ENCODE assay signal across 8 cellular contexts in genomic region chr12:120580787-120581723, GRCh38. TPM values are rescaled to one million over a fixed set of nuclear protein-coding genes. Genes with fewer than 3 reads are reported as not detected.
DNase-seq lines count a peak whose midpoint lies in the region; ATAC-seq and TF ChIP-seq lines count a peak whose summit lies in the region.

A gene with protein sequence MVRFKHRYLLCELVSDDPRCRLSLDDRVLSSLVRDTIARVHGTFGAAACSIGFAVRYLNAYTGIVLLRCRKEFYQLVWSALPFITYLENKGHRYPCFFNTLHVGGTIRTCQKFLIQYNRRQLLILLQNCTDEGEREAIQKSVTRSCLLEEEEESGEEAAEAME (minus strand): TSS chr12:120581402. CDS start chr12:120581362, 40 bp downstream.

- DNase-seq in NCI-H774 (lab: John Stamatoyannopoulos, UW) (peak; percentile 100), dermis blood vessel endothelial cell (peak; percentile 98), left lung (peak; percentile 97 to 99)
- DNase-seq in activated CD4-positive, alpha-beta T cell treated with anti-CD3 and anti-CD28 coated beads, Interleukin-2, amount 50 U/mL, for 4 hours: peak; percentile 84
- peak; percentile 87 to 90 for DNase-seq in stimulated activated CD4-positive, alpha-beta T cell treated with anti-CD3 and anti-CD28 coated beads, Interleukin-2, amount 100 ng/mL, for 48 hours

- TF ChIP-seq CTCF in C4-2B (conservative IDR thresholded peaks at IDR 0.05) (no peak), left lung (IDR thresholded peaks at IDR 0.05) (no peak)

- intact Hi-C loops in left lung (cut with DNase I): loop anchor here in 1 of 2 donors (10.0 kb wide), 2 partner anchors 64 to 134 kb away; partner anchors contain the start of genes CABP1 and UNC119B

- H3K27me3 ChIP-seq in left lung: peaks cover 0 to 24% of the 10 kb centered on the region in 2 donors

- peak within 1 kb of the TSS; percentile 85 for H3K27ac ChIP-seq in C4-2B
- peak within 1 kb of the TSS; percentile 14 to 79 for H3K27ac ChIP-seq in left lung

- H3K4me3 ChIP-seq in left lung: peak within 1 kb of the TSS; percentile 82 to 90

- H3K36me3 ChIP-seq in left lung: peaks cover 0 to 41% of the 10 kb centered on the region in 2 donors

- no peaks in the 10 kb centered on the region for H3K9me3 ChIP-seq in left lung

- ATAC-seq in GM19395 (IDR thresholded peaks at IDR 0.05; ENCODE audit: unreplicated experiment) (peak; percentile 92), HG03565 (IDR thresholded peaks at IDR 0.05; ENCODE audit: unreplicated experiment) (peak; percentile 86), left lung (peak; percentile 95)

- H3K4me1 ChIP-seq in left lung: peaks cover 0 to 41% of the 10 kb centered on the region in 2 donors

RNA-seq across cellular contexts. Expression of the gene that starts here (rescaled TPM):
- total RNA-seq in dermis blood vessel endothelial cell (28.6 and 35.2 TPM in 2 replicates), left lung (10 to 100 TPM; 37.9 to 40.6 TPM)

Comparison
In these comparisons a context has a peak if more than half of its experiments do, and no peak if none do; other contexts are left out.
1. Peak in every context shown above with its lines: DNase-seq, ATAC-seq, H3K4me3 ChIP-seq and H3K27ac ChIP-seq.